ENCODE assay signal across 24 cellular contexts in genomic region chr16:54143934-54144333, GRCh38.
"Had no signal": no experiment of that assay in that cellular context is flagged by ENCODE, and none has a peak within 500 bp of the region (broad histone marks: within the 10 kb centered on the region; RNA-seq: fewer than 3 reads in every experiment).

No MANE protein-coding gene starts in this region.

- H3K4me2 ChIP-seq: smooth muscle cell had no signal

- H3K9me3 ChIP-seq: ascending aorta, transverse colon, uterus had no signal

- ATAC-seq: activated naive CD4-positive, alpha-beta T cell treated with anti-CD3 and anti-CD28 coated beads, Interleukin-2, amount 50 U/mL, for 72 hours; esophagus mucosa; left ventricle myocardium superior; sciatic nerve; stimulated activated naive B cell treated with anti-CD40 and anti-IgM and Interleukin-4, amounts not matched to agents 10 μg/mL and 1 μg/mL and 100 μg/mL, for 72 hours; WTC11 had no signal

- DNase-seq: activated T-cell treated with anti-CD3 and anti-CD28 coated beads, Interleukin-2, amount 50 U/mL, for 1 hour; brain microvascular endothelial cell; central memory CD4-positive, alpha-beta T cell; dermis blood vessel endothelial cell; effector memory CD4-positive, alpha-beta T cell; foreskin melanocyte; glutamatergic neuron; hippocampal formation; left ventricle myocardium superior; mammary epithelial cell; occipital lobe; stimulated activated CD4-positive, alpha-beta T cell treated with anti-CD3 and anti-CD28 coated beads, Interleukin-15, amount 100 ng/mL, for 24 hours; stimulated activated CD4-positive, alpha-beta T cell treated with anti-CD3 and anti-CD28 coated beads, Interleukin-2, amount 100 ng/mL, for 48 hours; stimulated activated CD8-positive, alpha-beta memory T cell treated with anti-CD3 and anti-CD28 coated beads, Interleukin-4, amount 100 ng/mL, for 48 hours; stimulated activated naive B cell treated with anti-CD40 and anti-IgM and Interleukin-4, amounts not matched to agents 10 μg/mL and 1 μg/mL and 100 μg/mL, for 72 hours; T1000; transverse colon; uterus had no signal

- H3K4me1 ChIP-seq: ascending aorta, transverse colon, uterus had no signal

- H3K36me3 ChIP-seq: ascending aorta, brain microvascular endothelial cell, transverse colon, uterus had no signal

- H3K4me3 ChIP-seq: ascending aorta, smooth muscle cell, transverse colon, uterus had no signal

- H3K27me3 ChIP-seq: ascending aorta, brain microvascular endothelial cell, transverse colon, uterus had no signal

- H3K27ac ChIP-seq: ascending aorta, brain microvascular endothelial cell, transverse colon, uterus had no signal
